8 cellular contexts compared by ENCODE assay signal in genomic region chr1:201506573-201507567, GRCh38.
A peak's percentile ranks its signal among the peaks of the same experiment; 100 is the strongest.
DNase-seq lines count a peak whose midpoint lies in the region; ATAC-seq lines count a peak whose summit lies in the region.

CSRP1 (minus strand) TSS chr1:201507123; CDS start chr1:201496303, 10,820 bp downstream.

- ATAC-seq in GM19351 (IDR thresholded peaks at IDR 0.05; ENCODE audit: unreplicated experiment) (peak; percentile 79), HG03521 (IDR thresholded peaks at IDR 0.05; ENCODE audit: unreplicated experiment) (peak; percentile 90)

- H3K4me3 ChIP-seq in mucosa of rectum (ENCODE audit: low read length in 2 of 2) = peak within 1 kb of the TSS; percentile 79 to 89

- peak within 1 kb of the TSS; percentile 90 for H3K27ac ChIP-seq in epithelial cell of prostate
- H3K27ac ChIP-seq in mucosa of rectum (ENCODE audit: low read depth in 2 of 2, low read length in 2 of 2) = peak within 1 kb of the TSS; percentile 90 to 97

- peaks cover 42 to 46% of the 10 kb centered on the region in 2 donors for H3K4me1 ChIP-seq in mucosa of rectum (ENCODE audit: control insufficient read depth in 2 of 2, insufficient read depth in 2 of 2, low read length in 2 of 2)

- DNase-seq in C1 segment of cervical spinal cord (lab: John Stamatoyannopoulos, UW) (peak in 13 of 14 donors; percentile 16 to 90 (median 81)), NOMO-1 treated with dmso at 0.1 percent for 144 hours (lab: John Stamatoyannopoulos, UW; ENCODE audit: unreplicated experiment) (peak; percentile 61), epithelial cell of prostate (ENCODE audit: low read depth, low spot score) (no peak)
- DNase-seq in activated CD8-positive, alpha-beta memory T cell treated with anti-CD3 and anti-CD28 coated beads, Interleukin-2, amount 50 U/mL, for 4 hours = peak; percentile 82
- DNase-seq in stimulated activated CD8-positive, alpha-beta memory T cell treated with anti-CD3 and anti-CD28 coated beads, Interleukin-4, amount 100 ng/mL, for 48 hours = peak; percentile 87

- peaks cover 2 to 9% of the 10 kb centered on the region in 2 donors for H3K36me3 ChIP-seq in mucosa of rectum (ENCODE audit: control insufficient read depth in 2 of 2, insufficient read depth in 2 of 2, low read length in 2 of 2)

- no peaks in the 10 kb centered on the region for H3K9me3 ChIP-seq in mucosa of rectum (ENCODE audit: control insufficient read depth in 2 of 2, low read length in 2 of 2)

- H3K27me3 ChIP-seq in mucosa of rectum (ENCODE audit: control insufficient read depth in 2 of 2, insufficient read depth in 2 of 2, low read length in 2 of 2) = no peaks in the 10 kb centered on the region

- peak within 1 kb of the TSS; percentile 87 to 90 for H3K9ac ChIP-seq in mucosa of rectum (ENCODE audit: low read depth in 1 of 2, low read length in 2 of 2)
